ENCODE assay signal across 13 cellular contexts in the genomic region with DNA sequence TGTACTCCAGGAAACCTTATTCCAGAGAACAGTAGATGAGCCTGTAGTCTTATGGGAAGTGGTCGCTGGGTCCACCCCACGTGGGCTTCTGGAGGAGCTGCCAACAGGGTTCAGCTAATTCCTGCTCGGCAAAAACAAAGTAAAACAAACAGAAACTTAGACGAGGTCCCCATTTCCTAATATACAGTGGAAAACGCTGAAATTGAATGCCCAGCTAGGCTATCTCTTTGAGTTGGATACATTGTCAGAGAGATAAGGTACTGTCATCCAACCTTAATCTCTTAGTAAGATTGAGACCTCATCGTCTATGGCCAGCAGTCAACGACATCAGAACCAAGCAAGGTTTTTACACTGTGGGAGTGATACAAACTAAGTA. TPM values are rescaled to one million over a fixed set of nuclear protein-coding genes. Genes with fewer than 3 reads are reported as not detected.
DNase-seq lines count a peak whose midpoint lies in the region; ATAC-seq and TF ChIP-seq lines count a peak whose summit lies in the region.
"Had no signal": no experiment of that assay in that cellular context is flagged by ENCODE, and none has a peak within 500 bp of the region (broad histone marks: within the 10 kb centered on the region; RNA-seq: fewer than 3 reads in every experiment).

No MANE protein-coding gene starts in this region.

- no peaks in the 10 kb centered on the region for H3K79me2 ChIP-seq in smooth muscle cell (ENCODE audit: low read depth)

- peak overlapping the region; percentile 97 for H3K4me2 ChIP-seq in smooth muscle cell

- no peak overlapping the region for H3K4me3 ChIP-seq in SJSA1
- peak overlapping the region; percentile 2 for H3K4me3 ChIP-seq in fibroblast of villous mesenchyme (ENCODE audit: low read depth, low read length)
- H3K4me3 ChIP-seq in smooth muscle cell, result peak overlapping the region; percentile 66
- H3K4me3 ChIP-seq: A549 had no signal

- H3K9ac ChIP-seq in smooth muscle cell (ENCODE audit: low read depth), result no peak overlapping the region

- ATAC-seq in GM21528 (IDR thresholded peaks at IDR 0.05; ENCODE audit: low FRiP score, unreplicated experiment) (no peak), esophagus mucosa (no peak)
- ATAC-seq: gastroesophageal sphincter; naive thymus-derived CD8-positive, alpha-beta T cell had no signal

- H3K9me3 Mint-ChIP-seq in activated CD4-positive, alpha-beta memory T cell treated with anti-CD3 and anti-CD28 coated beads for 36 hours, result no peaks in the 10 kb centered on the region
- H3K9me3 Mint-ChIP-seq in activated CD4-positive, alpha-beta memory T cell treated with anti-CD3 and anti-CD28 coated beads, Interleukin-2, amount 10 ng/mL, durations not matched to agents 7 days and 5 days, result no peaks in the 10 kb centered on the region

- H3K27me3 ChIP-seq in SJSA1 (replicated peaks), result peaks cover 53% of the 10 kb centered on the region
- H3K27me3 ChIP-seq in smooth muscle cell (ENCODE audit: low read depth), result no peaks in the 10 kb centered on the region

- no peaks in the 10 kb centered on the region for H3K36me3 ChIP-seq in SJSA1
- H3K36me3 ChIP-seq in smooth muscle cell (ENCODE audit: low read depth), result no peaks in the 10 kb centered on the region
- H3K36me3 ChIP-seq: gastroesophageal sphincter had no signal

- TF ChIP-seq CTCF in fibroblast of villous mesenchyme (IDR thresholded peaks at IDR 0.05; ENCODE audit: insufficient read depth, low read depth, low read length), result no peak
- TF ChIP-seq CTCF in smooth muscle cell (IDR thresholded peaks at IDR 0.05; ENCODE audit: borderline replicate concordance, insufficient read depth, poor library complexity, severe bottlenecking), result no peak

- 37% methylated on average over 7 of the region's 7 CpGs for WGBS in smooth muscle cell (ENCODE audit: low lambda C conversion rate)

- H3K4me3 Mint-ChIP-seq in activated CD4-positive, alpha-beta memory T cell treated with anti-CD3 and anti-CD28 coated beads for 36 hours, result peak overlapping the region; percentile 84
- H3K4me3 Mint-ChIP-seq in activated CD4-positive, alpha-beta memory T cell treated with anti-CD3 and anti-CD28 coated beads, Interleukin-2, amount 10 ng/mL, durations not matched to agents 7 days and 5 days, result no peak overlapping the region

- peaks cover 2% of the 10 kb centered on the region for H3K36me3 Mint-ChIP-seq in activated CD4-positive, alpha-beta memory T cell treated with anti-CD3 and anti-CD28 coated beads for 36 hours
- no peaks in the 10 kb centered on the region for H3K36me3 Mint-ChIP-seq in activated CD4-positive, alpha-beta memory T cell treated with anti-CD3 and anti-CD28 coated beads, Interleukin-2, amount 10 ng/mL, durations not matched to agents 7 days and 5 days (ENCODE audit: low read depth)

- H3K4me1 ChIP-seq in SJSA1 (replicated peaks), result peaks cover 22% of the 10 kb centered on the region
- H3K4me1 ChIP-seq in smooth muscle cell (ENCODE audit: low read depth), result no peaks in the 10 kb centered on the region
- H3K4me1 ChIP-seq: A549 had no signal

- POLR2A ChIA-PET in activated CD4-positive, alpha-beta memory T cell treated with anti-CD3 and anti-CD28 coated beads for 36 hours (lab: Charles Lee), result no interaction called here
- POLR2A ChIA-PET in activated CD4-positive, alpha-beta memory T cell treated with anti-CD3 and anti-CD28 coated beads, Interleukin-2, amount 10 ng/mL, durations not matched to agents 7 days and 5 days (lab: Charles Lee), result no interaction called here

- peaks cover 29% of the 10 kb centered on the region for H3K27me3 Mint-ChIP-seq in activated CD4-positive, alpha-beta memory T cell treated with anti-CD3 and anti-CD28 coated beads for 36 hours
- peaks cover 50% of the 10 kb centered on the region for H3K27me3 Mint-ChIP-seq in activated CD4-positive, alpha-beta memory T cell treated with anti-CD3 and anti-CD28 coated beads, Interleukin-2, amount 10 ng/mL, durations not matched to agents 7 days and 5 days

- H3K27ac Mint-ChIP-seq in activated CD4-positive, alpha-beta memory T cell treated with anti-CD3 and anti-CD28 coated beads for 36 hours, result peak overlapping the region; percentile 25
- H3K27ac Mint-ChIP-seq in activated CD4-positive, alpha-beta memory T cell treated with anti-CD3 and anti-CD28 coated beads, Interleukin-2, amount 10 ng/mL, durations not matched to agents 7 days and 5 days, result no peak overlapping the region
- H3K27ac Mint-ChIP-seq: naive thymus-derived CD8-positive, alpha-beta T cell had no signal

- H2AFZ ChIP-seq in smooth muscle cell (ENCODE audit: low read depth), result peak overlapping the region; percentile 49

- H3K9me3 ChIP-seq in SJSA1 (replicated peaks), result no peaks in the 10 kb centered on the region; the same call in 1 of the 2 replicates
- H3K9me3 ChIP-seq in smooth muscle cell (replicated peaks; ENCODE audit: low read depth), result no peaks in the 10 kb centered on the region
- H3K9me3 ChIP-seq: A549, gastroesophageal sphincter had no signal

- no peaks in the 10 kb centered on the region for H4K20me1 ChIP-seq in smooth muscle cell (ENCODE audit: low read depth)

- peaks cover 5% of the 10 kb centered on the region for H3F3A ChIP-seq in smooth muscle cell (ENCODE audit: low read depth)

- CTCF ChIA-PET in activated CD4-positive, alpha-beta memory T cell treated with anti-CD3 and anti-CD28 coated beads for 36 hours (lab: Charles Lee), result no interaction called here
- CTCF ChIA-PET in activated CD4-positive, alpha-beta memory T cell treated with anti-CD3 and anti-CD28 coated beads, Interleukin-2, amount 10 ng/mL, durations not matched to agents 7 days and 5 days (lab: Charles Lee), result no interaction called here

- intact Hi-C loops in activated CD4-positive, alpha-beta memory T cell treated with anti-CD3 and anti-CD28 coated beads for 36 hours (cut with micrococcal nuclease), result loop anchor here (5.0 kb wide), 1 partner anchor 123 kb away; no protein-coding TSS in a partner anchor

- H3K27ac ChIP-seq in SJSA1 (no peak overlapping the region), smooth muscle cell (ENCODE audit: low read depth) (no peak overlapping the region)
- H3K27ac ChIP-seq: A549 had no signal

- no peak for DNase-seq in activated CD4-positive, alpha-beta memory T cell treated with anti-CD3 and anti-CD28 coated beads for 36 hours
- no peak for DNase-seq in activated CD4-positive, alpha-beta memory T cell treated with anti-CD3 and anti-CD28 coated beads, Interleukin-2, amount 10 ng/mL, durations not matched to agents 7 days and 5 days
- DNase-seq in SJSA1 (ENCODE audit: low read depth in 1 of 2, low spot score in 2 of 2) (peak; percentile 16 to 23), fibroblast of villous mesenchyme (ENCODE audit: low read depth) (no peak), smooth muscle cell (lab: John Stamatoyannopoulos, UW; ENCODE audit: unreplicated experiment) (no peak), dedifferentiated amniotic fluid mesenchymal stem cell (ENCODE audit: extremely low spot score) (no peak)
- DNase-seq: effector CD4-positive, alpha-beta T cell; islet precursor cell; naive thymus-derived CD8-positive, alpha-beta T cell had no signal

- peaks cover 29% of the 10 kb centered on the region for H3K4me1 Mint-ChIP-seq in activated CD4-positive, alpha-beta memory T cell treated with anti-CD3 and anti-CD28 coated beads for 36 hours (ENCODE audit: low read depth)
- H3K4me1 Mint-ChIP-seq in activated CD4-positive, alpha-beta memory T cell treated with anti-CD3 and anti-CD28 coated beads, Interleukin-2, amount 10 ng/mL, durations not matched to agents 7 days and 5 days, result peaks cover 16% of the 10 kb centered on the region

RNA-seq across cellular contexts. Expression of a gene that starts 2.1 kb away (rescaled TPM):
- total RNA-seq in activated CD4-positive, alpha-beta memory T cell treated with anti-CD3 and anti-CD28 coated beads for 36 hours, result 10 to 100 TPM; 18.7 to 20.1 TPM
- 10 to 100 TPM; 21.4 to 23.0 TPM for total RNA-seq in activated CD4-positive, alpha-beta memory T cell treated with anti-CD3 and anti-CD28 coated beads, Interleukin-2, amount 10 ng/mL, durations not matched to agents 7 days and 5 days
- total RNA-seq in SJSA1 (2014; rRNA removed; shearing (Covaris generic)), result 22.7 and 28.9 TPM in 2 replicates
- 16.4 and 24.8 TPM in 2 replicates for total RNA-seq in fibroblast of villous mesenchyme
- 6.5 and 14.7 TPM in 2 replicates for total RNA-seq in smooth muscle cell
- 22.9 and 27.3 TPM in 2 replicates for polyA plus RNA-seq in smooth muscle cell
- 1.4 TPM for total RNA-seq in esophagus mucosa

Comparison
In these comparisons a context has a peak if more than half of its experiments do, and no peak if none do; other contexts are left out.
1. DNase-seq: peak in SJSA1 (2 of 2); none in activated CD4-positive, alpha-beta memory T cell treated with anti-CD3 and anti-CD28 coated beads for 36 hours (single experiment), activated CD4-positive, alpha-beta memory T cell treated with anti-CD3 and anti-CD28 coated beads, Interleukin-2, amount 10 ng/mL, durations not matched to agents 7 days and 5 days (single experiment), fibroblast of villous mesenchyme (single experiment), smooth muscle cell (single experiment) and dedifferentiated amniotic fluid mesenchymal stem cell (single experiment).